ENCODE assay signal across 9 cellular contexts in genomic region chr10:119416855-119417254, GRCh38.
A peak's percentile ranks its signal among the peaks of the same experiment; 100 is the strongest.
DNase-seq lines count a peak whose midpoint lies in the region; ATAC-seq and TF ChIP-seq lines count a peak whose summit lies in the region.
"Had no signal": no experiment of that assay in that cellular context is flagged by ENCODE, and none has a peak within 500 bp of the region (broad histone marks: within the 10 kb centered on the region; RNA-seq: fewer than 3 reads in every experiment).

No MANE protein-coding gene starts in this region.

- H3K27me3 Mint-ChIP-seq in activated T-helper 1 cell treated with anti-CD3 and anti-CD28 coated beads, Interleukin-12 subunit alpha, Interleukin-12 subunit beta, Interleukin-2, Interleukin-4 antibody, amounts not matched to agents 30 ng/mL and 10 ng/mL and 1 ng/mL, durations not matched to agents 14 hours and 24 hours and 36 hours (ENCODE audit: insufficient read depth), result no peaks in the 10 kb centered on the region

- peaks cover 8% of the 10 kb centered on the region for H3K36me3 Mint-ChIP-seq in activated T-helper 1 cell treated with anti-CD3 and anti-CD28 coated beads, Interleukin-12 subunit alpha, Interleukin-12 subunit beta, Interleukin-2, Interleukin-4 antibody, amounts not matched to agents 30 ng/mL and 10 ng/mL and 1 ng/mL, durations not matched to agents 14 hours and 24 hours and 36 hours (ENCODE audit: low read depth)

- no peaks in the 10 kb centered on the region for H3K9me3 Mint-ChIP-seq in activated T-helper 1 cell treated with anti-CD3 and anti-CD28 coated beads, Interleukin-12 subunit alpha, Interleukin-12 subunit beta, Interleukin-2, Interleukin-4 antibody, amounts not matched to agents 30 ng/mL and 10 ng/mL and 1 ng/mL, durations not matched to agents 14 hours and 24 hours and 36 hours
- H3K9me3 Mint-ChIP-seq: dendritic cell treated with granulocyte-macrophage colony-stimulating factor and Interleukin-4, amounts not matched to agents 40 ng/mL and 50 ng/mL, for 4 days had no signal

- ATAC-seq in HG03159 (IDR thresholded peaks at IDR 0.05; ENCODE audit: unreplicated experiment), result peak; percentile 57
- peak; percentile 54 for ATAC-seq in foreskin keratinocyte

- H3K9me3 ChIP-seq in Peyer's patch (no peaks in the 10 kb centered on the region), uterus (no peaks in the 10 kb centered on the region)

- intact Hi-C loops in activated T-helper 1 cell treated with anti-CD3 and anti-CD28 coated beads, Interleukin-12 subunit alpha, Interleukin-12 subunit beta, Interleukin-2, Interleukin-4 antibody, amounts not matched to agents 30 ng/mL and 10 ng/mL and 1 ng/mL, durations not matched to agents 14 hours and 24 hours and 36 hours (cut with micrococcal nuclease), result loop anchor here (1.0 kb wide), 6 partner anchors 102 to 285 kb away; partner anchors contain the start of gene SFXN4
- intact Hi-C loops in posterior vena cava (cut with DNase I), result loop anchor here (5.0 to 10.0 kb wide), 2 partner anchors 112 to 215 kb away; no protein-coding TSS in a partner anchor
- intact Hi-C loops in uterus (cut with DNase I; ENCODE audit: low total_unique reads), result no loop called here

- peak; percentile 86 for DNase-seq in GM03348 (ENCODE audit: low spot score)
- peak; percentile 78 to 89 (median 79) for DNase-seq in Peyer's patch
- peak; percentile 51 for DNase-seq in activated T-helper 1 cell treated with anti-CD3 and anti-CD28 coated beads, Interleukin-12 subunit alpha, Interleukin-12 subunit beta, Interleukin-2, Interleukin-4 antibody, amounts not matched to agents 30 ng/mL and 10 ng/mL and 1 ng/mL, durations not matched to agents 14 hours and 24 hours and 36 hours (ENCODE audit: low spot score)
- peak in 1 of 2 donors; percentile 22 for DNase-seq in foreskin keratinocyte
- peak; percentile 89 for DNase-seq in posterior vena cava (ENCODE audit: low spot score)
- peak; percentile 46 to 60 for DNase-seq in uterus
- no peak for DNase-seq in NCI-H2227 (lab: John Stamatoyannopoulos, UW; ENCODE audit: unreplicated experiment)

- H3K27ac ChIP-seq in Peyer's patch (peak overlapping the region in 1 of 4 donors; percentile 28), foreskin keratinocyte (no peak overlapping the region), uterus (no peak overlapping the region)

- peak; percentile 43 to 82 (median 76) for TF ChIP-seq CTCF in Peyer's patch (IDR thresholded peaks at IDR 0.05)
- peak; percentile 89 for TF ChIP-seq CTCF in foreskin keratinocyte (conservative IDR thresholded peaks at IDR 0.05)
- peak; percentile 46 to 81 (median 62) for TF ChIP-seq CTCF in uterus (IDR thresholded peaks at IDR 0.05)

- H3K4me1 Mint-ChIP-seq in activated T-helper 1 cell treated with anti-CD3 and anti-CD28 coated beads, Interleukin-12 subunit alpha, Interleukin-12 subunit beta, Interleukin-2, Interleukin-4 antibody, amounts not matched to agents 30 ng/mL and 10 ng/mL and 1 ng/mL, durations not matched to agents 14 hours and 24 hours and 36 hours (ENCODE audit: low read depth), result no peaks in the 10 kb centered on the region

- H3K4me3 Mint-ChIP-seq in activated T-helper 1 cell treated with anti-CD3 and anti-CD28 coated beads, Interleukin-12 subunit alpha, Interleukin-12 subunit beta, Interleukin-2, Interleukin-4 antibody, amounts not matched to agents 30 ng/mL and 10 ng/mL and 1 ng/mL, durations not matched to agents 14 hours and 24 hours and 36 hours, result no peak overlapping the region
- H3K4me3 Mint-ChIP-seq: dendritic cell treated with granulocyte-macrophage colony-stimulating factor and Interleukin-4, amounts not matched to agents 40 ng/mL and 50 ng/mL, for 4 days had no signal

- no peaks in the 10 kb centered on the region for H3K36me3 ChIP-seq in Peyer's patch
- no peaks in the 10 kb centered on the region for H3K36me3 ChIP-seq in uterus

- H3K27ac Mint-ChIP-seq in activated T-helper 1 cell treated with anti-CD3 and anti-CD28 coated beads, Interleukin-12 subunit alpha, Interleukin-12 subunit beta, Interleukin-2, Interleukin-4 antibody, amounts not matched to agents 30 ng/mL and 10 ng/mL and 1 ng/mL, durations not matched to agents 14 hours and 24 hours and 36 hours, result no peak overlapping the region
- H3K27ac Mint-ChIP-seq: dendritic cell treated with granulocyte-macrophage colony-stimulating factor and Interleukin-4, amounts not matched to agents 40 ng/mL and 50 ng/mL, for 4 days had no signal

- no peaks in the 10 kb centered on the region for H3K27me3 ChIP-seq in Peyer's patch
- H3K27me3 ChIP-seq in foreskin keratinocyte, result no peaks in the 10 kb centered on the region
- H3K27me3 ChIP-seq in uterus, result no peaks in the 10 kb centered on the region

- no peak overlapping the region for H3K4me3 ChIP-seq in Peyer's patch
- no peak overlapping the region for H3K4me3 ChIP-seq in uterus

- TF ChIP-seq POLR2A in Peyer's patch (IDR thresholded peaks at IDR 0.05) (no peak), uterus (IDR thresholded peaks at IDR 0.05) (no peak)

- H3K4me1 ChIP-seq in Peyer's patch (peaks cover 0 to 17% (median 0%) of the 10 kb centered on the region in 4 donors), foreskin keratinocyte (no peaks in the 10 kb centered on the region), uterus (peaks cover 11 to 19% of the 10 kb centered on the region in 2 donors)
